In the genomic region with DNA sequence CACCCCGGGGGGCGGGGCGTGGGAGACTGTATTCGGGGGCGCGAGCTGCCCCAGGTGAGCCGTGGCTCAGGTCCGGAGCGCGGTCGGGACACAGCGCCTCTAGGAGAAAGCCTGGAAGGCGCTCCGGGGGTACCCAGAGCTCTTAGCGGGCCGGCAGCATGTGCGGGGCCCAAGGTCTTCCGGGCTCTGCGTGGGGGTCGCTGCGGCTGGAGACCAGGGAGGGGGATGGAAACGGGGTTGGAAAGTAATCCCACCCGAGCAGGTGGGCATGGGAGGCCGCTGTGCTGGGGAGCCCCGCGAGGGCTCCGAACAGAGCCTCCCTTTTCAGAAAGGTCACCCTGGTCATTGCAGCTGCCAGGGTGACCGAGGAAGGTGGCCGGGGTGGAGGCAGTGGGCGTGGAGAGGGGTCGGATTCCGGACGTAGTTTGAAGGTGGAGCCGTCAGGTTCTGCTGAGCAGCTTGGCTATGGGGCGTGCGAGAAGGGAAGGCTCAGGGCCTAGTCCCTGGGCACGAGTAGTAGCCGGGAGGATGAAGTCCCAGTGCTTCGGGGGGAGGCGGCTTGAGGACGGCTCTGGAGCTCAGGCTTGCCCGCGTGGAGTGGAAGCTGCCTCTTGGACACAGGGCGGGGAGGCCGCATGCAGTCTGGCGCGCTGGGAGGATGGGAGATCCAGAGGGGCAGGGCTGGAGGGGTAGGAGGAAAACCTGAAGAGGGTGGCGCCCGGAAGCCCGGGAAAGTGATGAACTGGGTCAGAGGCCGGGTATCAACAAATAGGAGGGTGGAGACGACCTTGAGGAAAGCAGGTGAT, we compare ENCODE assay signal across 1 cellular context.
TF ChIP-seq lines count a peak whose summit lies in the region.

SIRT5 (plus strand) TSS at position 31 of the 806 bp plus-strand sequence. CDS start 9,510 bp downstream, outside the sequence.

TF ChIP-seq in A549, 52 proteins besides CTCF, POLR2A, EP300 and RAD21 (continued from another document):
- TF ChIP-seq MAX (IDR thresholded peaks at IDR 0.05), result peak; percentile 70
- TF ChIP-seq NR3C1 (IDR thresholded peaks at IDR 0.05), result no peak
- peak; percentile 51 for TF ChIP-seq PHF8 (IDR thresholded peaks at IDR 0.05; ENCODE audit: borderline replicate concordance, low read depth)
- no peak for TF ChIP-seq HDAC2 (IDR thresholded peaks at IDR 0.05)
- no peak for TF ChIP-seq SMC3 (IDR thresholded peaks at IDR 0.05)
- no peak for TF ChIP-seq NFE2L2 (conservative IDR thresholded peaks at IDR 0.05; ENCODE audit: low read length)
